13 cellular contexts compared by ENCODE assay signal in genomic region chr5:148973455-148973854, GRCh38.
DNase-seq lines count a peak whose midpoint lies in the region; ATAC-seq and TF ChIP-seq lines count a peak whose summit lies in the region.
"Had no signal": no experiment of that assay in that cellular context is flagged by ENCODE, and none has a peak within 500 bp of the region (broad histone marks: within the 10 kb centered on the region; RNA-seq: fewer than 3 reads in every experiment).

No MANE protein-coding gene starts in this region.

- H3K9me3 ChIP-seq in heart right ventricle (no peaks in the 10 kb centered on the region), lower lobe of right lung (no peaks in the 10 kb centered on the region), vagina (no peaks in the 10 kb centered on the region)

- intact Hi-C loops in heart right ventricle (cut with DNase I): no loop called here
- intact Hi-C loops in cardiac septum (cut with DNase I): no loop called here
- intact Hi-C loops in lower lobe of right lung (cut with DNase I): no loop called here
- intact Hi-C loops in vagina (cut with DNase I): no loop called here

- H3K4me1 ChIP-seq in heart right ventricle (peaks cover 0 to 52% (median 18%) of the 10 kb centered on the region in 9 donors), lower lobe of right lung (peaks cover 23% of the 10 kb centered on the region), vagina (peaks cover 48% of the 10 kb centered on the region)

- H3K4me3 ChIP-seq in heart right ventricle: no peak overlapping the region
- H3K4me3 ChIP-seq in brain microvascular endothelial cell (ENCODE audit: low read depth, low read length): no peak overlapping the region
- no peak overlapping the region for H3K4me3 ChIP-seq in lower lobe of right lung
- H3K4me3 ChIP-seq in vagina: no peak overlapping the region
- H3K4me3 ChIP-seq: neural progenitor cell had no signal

- H3K27ac ChIP-seq in heart right ventricle (peak overlapping the region in 8 of 10 donors; percentile 4 to 69 (median 58)), brain microvascular endothelial cell (peak overlapping the region; percentile 54), lower lobe of right lung (peak overlapping the region; percentile 69), vagina (peak overlapping the region; percentile 75)
- H3K27ac ChIP-seq: neural progenitor cell had no signal

- DNase-seq in heart right ventricle: no peak
- no peak for DNase-seq in cardiac septum (ENCODE audit: low spot score)
- DNase-seq in brain microvascular endothelial cell: no peak
- no peak for DNase-seq in lower lobe of right lung
- DNase-seq in vagina (ENCODE audit: extremely low spot score in 2 of 2): no peak
- no peak for DNase-seq in effector CD8-positive, alpha-beta T cell (lab: John Stamatoyannopoulos, UW)
- no peak for DNase-seq in GM13976 (ENCODE audit: low spot score)
- DNase-seq: activated B cell treated with CpG ODN at 0.5 μM for 24 hours, activated T-cell treated with anti-CD3 and anti-CD28 coated beads for 4 hours, Karpas-422 had no signal

- no peak for ATAC-seq in heart right ventricle
- no peak for ATAC-seq in lower lobe of right lung
- no peak for ATAC-seq in GM21723 (IDR thresholded peaks at IDR 0.05; ENCODE audit: unreplicated experiment)
- ATAC-seq: stimulated activated effector memory CD8-positive, alpha-beta T cell treated with anti-CD3 and anti-CD28 coated beads, Interleukin-12 subunit alpha, Interleukin-12 subunit beta, amount 100 ng/mL, for 72 hours had no signal

- 79 to 86% methylated on average over 2 of the region's 2 CpGs for WGBS in heart right ventricle, 2 donors

- no peak for TF ChIP-seq CTCF in heart right ventricle (IDR thresholded peaks at IDR 0.05)
- no peak for TF ChIP-seq CTCF in brain microvascular endothelial cell (IDR thresholded peaks at IDR 0.05; ENCODE audit: low read depth, low read length, missing control alignments)
- no peak for TF ChIP-seq CTCF in lower lobe of right lung (IDR thresholded peaks at IDR 0.05)
- no peak for TF ChIP-seq CTCF in vagina (IDR thresholded peaks at IDR 0.05)
- TF ChIP-seq CTCF in GM13976 (IDR thresholded peaks at IDR 0.05; ENCODE audit: borderline replicate concordance, control extremely low read depth, extremely low read depth, insufficient read depth, missing control alignments): no peak

- H3K36me3 ChIP-seq in heart right ventricle: no peaks in the 10 kb centered on the region
- H3K36me3 ChIP-seq in brain microvascular endothelial cell (replicated peaks): no peaks in the 10 kb centered on the region
- H3K36me3 ChIP-seq in lower lobe of right lung: no peaks in the 10 kb centered on the region
- no peaks in the 10 kb centered on the region for H3K36me3 ChIP-seq in vagina
- H3K36me3 ChIP-seq: neural progenitor cell had no signal

- in situ Hi-C loops in brain microvascular endothelial cell (cut with HindIII; ENCODE audit: low pct_ligation_motif_present, low sequenced_read_pairs): no loop called here
- in situ Hi-C loops in GM13976 (cut with MboI; ENCODE audit: low sequenced_read_pairs, unreplicated experiment): loop anchor here (25.0 kb wide), 1 partner anchor 236 kb away; no protein-coding TSS in a partner anchor

- no peaks in the 10 kb centered on the region for H3K27me3 ChIP-seq in heart right ventricle
- no peaks in the 10 kb centered on the region for H3K27me3 ChIP-seq in brain microvascular endothelial cell (replicated peaks)
- no peaks in the 10 kb centered on the region for H3K27me3 ChIP-seq in lower lobe of right lung (ENCODE audit: low read depth)
- no peaks in the 10 kb centered on the region for H3K27me3 ChIP-seq in vagina
- H3K27me3 ChIP-seq: neural progenitor cell had no signal

- TF ChIP-seq POLR2A in vagina (IDR thresholded peaks at IDR 0.05): no peak
